ENCODE assay signal across 1 cellular context in genomic region chr11:2886936-2887335, GRCh38.
TF ChIP-seq lines count a peak whose summit lies in the region.

No MANE protein-coding gene starts in this region.

TF ChIP-seq in H1, 55 proteins besides CTCF, POLR2A, EP300 and RAD21:
- TF ChIP-seq TBP (IDR thresholded peaks at IDR 0.05; ENCODE audit: low read depth, low read length), result no peak
- peak; percentile 27 for TF ChIP-seq EZH2 (IDR thresholded peaks at IDR 0.05; ENCODE audit: low read depth, low read length, severe bottlenecking)
